In the genomic region with DNA sequence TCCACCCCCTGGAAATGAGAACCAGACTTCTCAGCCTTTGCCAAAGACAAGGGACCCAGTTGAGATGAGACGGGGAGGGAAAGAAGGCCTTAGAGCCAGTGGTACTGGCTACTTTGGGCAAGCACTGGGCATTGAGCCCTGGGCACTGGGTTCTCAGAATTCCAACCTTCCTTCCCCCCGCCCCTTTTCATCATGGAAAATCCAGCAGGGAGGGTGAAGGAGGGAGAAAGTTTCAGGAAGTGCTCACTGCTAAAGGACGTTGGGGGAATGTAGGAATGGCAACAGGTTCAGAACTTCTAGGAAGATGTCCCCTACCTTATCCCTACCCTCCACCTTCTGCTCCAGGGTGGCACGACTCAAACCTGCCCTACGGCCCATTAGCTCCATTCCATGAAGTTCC, we compare ENCODE assay signal across 8 cellular contexts. TPM values are rescaled to one million over a fixed set of nuclear protein-coding genes. Genes with fewer than 3 reads are reported as not detected.
DNase-seq lines count a peak whose midpoint lies in the region; ATAC-seq and TF ChIP-seq lines count a peak whose summit lies in the region.

No MANE protein-coding gene starts in this region.

- H3K27me3 Mint-ChIP-seq in activated naive CD4-positive, alpha-beta T cell treated with anti-CD3 and anti-CD28 coated beads, Interleukin-2, amount 50 U/mL, for 24 hours: no peaks in the 10 kb centered on the region
- H3K27me3 Mint-ChIP-seq in MCF 10A (ENCODE audit: insufficient read depth, unreplicated experiment): no peaks in the 10 kb centered on the region

- H3K4me1 ChIP-seq in upper lobe of right lung: peaks cover 35% of the 10 kb centered on the region

- BruUV-seq in MCF 10A (replicated peaks; lab: Mats Ljungman, UMichigan): no TSS peak

- H3K36me3 Mint-ChIP-seq in activated naive CD4-positive, alpha-beta T cell treated with anti-CD3 and anti-CD28 coated beads, Interleukin-2, amount 50 U/mL, for 24 hours: no peaks in the 10 kb centered on the region
- H3K36me3 Mint-ChIP-seq in MCF 10A (ENCODE audit: insufficient read depth, unreplicated experiment): peaks cover 37% of the 10 kb centered on the region

- POLR2A ChIA-PET in MCF 10A (lab: Yijun Ruan, JAX): interaction anchor here (4.8 kb wide), 1 partner anchor 39 kb away, joined by 34 read pairs; the partner anchor contains the start of gene EIF4B

- peak overlapping the region; percentile 94 for H3K4me3 Mint-ChIP-seq in activated naive CD4-positive, alpha-beta T cell treated with anti-CD3 and anti-CD28 coated beads, Interleukin-2, amount 50 U/mL, for 24 hours
- peak overlapping the region; percentile 80 for H3K4me3 Mint-ChIP-seq in MCF 10A (ENCODE audit: unreplicated experiment)

- H3K36me3 ChIP-seq in upper lobe of right lung: peaks cover 5% of the 10 kb centered on the region

- ATAC-seq in upper lobe of right lung: no peak

- H3K4me3 ChIP-seq in upper lobe of right lung: peak overlapping the region; percentile 67

- DNase-seq in activated naive CD4-positive, alpha-beta T cell treated with Interleukin-2 at 50 U/mL for 16 hours: no peak
- DNase-seq in MCF 10A (ENCODE audit: unreplicated experiment) (no peak), mesenteric fat pad (ENCODE audit: low spot score) (peak; percentile 53), upper lobe of right lung (no peak), 8988T (no peak), superior temporal gyrus (ENCODE audit: extremely low spot score) (no peak), NCI-H526 treated with DMSO at 0.1 percent for 48 hours (lab: John Stamatoyannopoulos, UW) (no peak)

- no peaks in the 10 kb centered on the region for H3K9me3 Mint-ChIP-seq in activated naive CD4-positive, alpha-beta T cell treated with anti-CD3 and anti-CD28 coated beads, Interleukin-2, amount 50 U/mL, for 24 hours
- no peaks in the 10 kb centered on the region for H3K9me3 Mint-ChIP-seq in MCF 10A (ENCODE audit: unreplicated experiment)

- no peaks in the 10 kb centered on the region for H3K9me3 ChIP-seq in upper lobe of right lung

- H3K27ac ChIP-seq in upper lobe of right lung: peak overlapping the region; percentile 98

- H3K27me3 ChIP-seq in upper lobe of right lung: no peaks in the 10 kb centered on the region

- peaks cover 22% of the 10 kb centered on the region for H3K4me1 Mint-ChIP-seq in activated naive CD4-positive, alpha-beta T cell treated with anti-CD3 and anti-CD28 coated beads, Interleukin-2, amount 50 U/mL, for 24 hours
- H3K4me1 Mint-ChIP-seq in MCF 10A (ENCODE audit: insufficient read depth, unreplicated experiment): peaks cover 31% of the 10 kb centered on the region

- CTCF ChIA-PET in MCF 10A (lab: Yijun Ruan, JAX): no interaction called here

- no peak overlapping the region for H3K27ac Mint-ChIP-seq in activated naive CD4-positive, alpha-beta T cell treated with anti-CD3 and anti-CD28 coated beads, Interleukin-2, amount 50 U/mL, for 24 hours
- peak overlapping the region; percentile 87 for H3K27ac Mint-ChIP-seq in MCF 10A (ENCODE audit: low read depth, unreplicated experiment)

- no peak for TF ChIP-seq CTCF in MCF 10A (IDR thresholded peaks at IDR 0.05; ENCODE audit: unreplicated experiment)
- no peak for TF ChIP-seq CTCF in upper lobe of right lung (IDR thresholded peaks at IDR 0.05)

- intact Hi-C loops in MCF 10A (cut with micrococcal nuclease) (no loop called here), upper lobe of right lung (cut with DNase I) (no loop called here)

RNA-seq across cellular contexts. Expression of gene TNS2, which starts 4.2 kb away (rescaled TPM):
- 22.3 and 26.3 TPM in 2 replicates for total RNA-seq in MCF 10A (2022)
- total RNA-seq in mesenteric fat pad: 210 TPM
- total RNA-seq in upper lobe of right lung: 232 TPM

RNA-seq across cellular contexts. Expression of gene SPRYD3, which starts 33.5 kb away (rescaled TPM):
- total RNA-seq in MCF 10A (2022): 35.2 and 39.9 TPM in 2 replicates
- 46.2 TPM for total RNA-seq in mesenteric fat pad
- total RNA-seq in upper lobe of right lung: 50.4 TPM

RNA-seq across cellular contexts. Expression of gene EIF4B, which starts 39.4 kb away (rescaled TPM):
- total RNA-seq in MCF 10A (2022) (580 and 658 TPM in 2 replicates), mesenteric fat pad (393 TPM), upper lobe of right lung (436 TPM)

RNA-seq across cellular contexts. Expression of gene IGFBP6, which starts 51.8 kb away (rescaled TPM):
- total RNA-seq in MCF 10A (2022): 6.4 and 12.0 TPM in 2 replicates
- total RNA-seq in mesenteric fat pad: 195 TPM
- 34.6 TPM for total RNA-seq in upper lobe of right lung

RNA-seq across cellular contexts. Expression of gene SOAT2, which starts 57.6 kb away (rescaled TPM):
- not detected in 2 replicates for total RNA-seq in MCF 10A (2022)
- total RNA-seq in mesenteric fat pad: not detected
- not detected for total RNA-seq in upper lobe of right lung
